ENCODE assay signal across 8 cellular contexts in genomic region chr4:51253-51652, GRCh38. TPM values are rescaled to one million over a fixed set of nuclear protein-coding genes. Genes with fewer than 3 reads are reported as not detected.
A peak's percentile ranks its signal among the peaks of the same experiment; 100 is the strongest.
DNase-seq lines count a peak whose midpoint lies in the region; ATAC-seq and TF ChIP-seq lines count a peak whose summit lies in the region.
"Not testable (repeated sequence)": the region's sequence is repeated elsewhere in the genome, so short reads cannot be mapped to it uniquely, and the experiment has no call there.

No MANE protein-coding gene starts in this region.

- H3K9me3 ChIP-seq in DND-41 (ENCODE audit: insufficient read depth, low read length, severe bottlenecking); Loucy (ENCODE audit: insufficient read depth, low read depth, low read length); SU-DHL-6 (ENCODE audit: insufficient read depth, low read length); testis: not testable (repeated sequence)

- H2AFZ ChIP-seq in DND-41 (ENCODE audit: low read depth, low read length); Loucy (ENCODE audit: low read length); SU-DHL-6 (ENCODE audit: low read depth, low read length, severe bottlenecking): not testable (repeated sequence)

- intact Hi-C loops in testis (cut with DNase I; ENCODE audit: low total_unique reads) = not testable (repeated sequence)

- H3K27ac ChIP-seq in DND-41 (ENCODE audit: low read length) (peak overlapping the region; percentile 81), SU-DHL-6 (ENCODE audit: low read depth, low read length) (peak overlapping the region; percentile 87), testis (peak overlapping the region in 1 of 2 donors; percentile 41)

- H3K4me2 ChIP-seq in DND-41 (ENCODE audit: insufficient read depth, low read length) (peak overlapping the region; percentile 59), Loucy (ENCODE audit: low read depth, low read length, poor library complexity, severe bottlenecking) (peak overlapping the region; percentile 92), SU-DHL-6 (ENCODE audit: low read depth, low read length, poor library complexity, severe bottlenecking) (peak overlapping the region; percentile 58)

- not testable (repeated sequence) for TF ChIP-seq POLR2A in testis (IDR thresholded peaks at IDR 0.05)

- not testable (repeated sequence) for H4K20me1 ChIP-seq in DND-41 (ENCODE audit: insufficient read depth, low read length); Loucy (ENCODE audit: insufficient read depth, low read length, poor library complexity, severe bottlenecking); SU-DHL-6 (ENCODE audit: low read depth, low read length)

- not testable (repeated sequence) for TF ChIP-seq CTCF in DND-41 (IDR thresholded peaks at IDR 0.05; ENCODE audit: borderline replicate concordance, extremely low read depth, low read length, poor library complexity, severe bottlenecking); Loucy (conservative IDR thresholded peaks at IDR 0.05; ENCODE audit: low read length); SU-DHL-6 (IDR thresholded peaks at IDR 0.05; ENCODE audit: insufficient read depth, low read length, poor library complexity, severe bottlenecking); testis (IDR thresholded peaks at IDR 0.05)

- H3F3A ChIP-seq in Loucy (ENCODE audit: low read depth); SU-DHL-6 (ENCODE audit: insufficient read depth): not testable (repeated sequence)

- WGBS in testis, 2 donors = 45 to 53% methylated on average over 4 of the region's 4 CpGs

- H3K9ac ChIP-seq in DND-41 (ENCODE audit: low read depth, low read length) = peak overlapping the region; percentile 58
- peak overlapping the region; percentile 97 for H3K9ac ChIP-seq in Loucy (ENCODE audit: low read depth, low read length, poor library complexity, severe bottlenecking)
- H3K9ac ChIP-seq in SU-DHL-6 (ENCODE audit: low read length) = peak overlapping the region; percentile 69

- H3K36me3 ChIP-seq in DND-41 (ENCODE audit: insufficient read depth, low read length); Loucy (ENCODE audit: insufficient read depth, low read length); SU-DHL-6 (ENCODE audit: low read length); testis (ENCODE audit: low read depth, missing control alignments): not testable (repeated sequence)

- H3K79me2 ChIP-seq in DND-41 (ENCODE audit: insufficient read depth, low read length) (peaks cover 12% of the 10 kb centered on the region), Loucy (ENCODE audit: insufficient read depth, low read length) (peaks cover 19% of the 10 kb centered on the region)
- H3K79me2 ChIP-seq in SU-DHL-6 (ENCODE audit: insufficient read depth, low read length) = not testable (repeated sequence)

- H3K27me3 ChIP-seq in DND-41 (ENCODE audit: insufficient read depth, low read length, poor library complexity); Loucy (ENCODE audit: insufficient read depth, low read length, poor library complexity, severe bottlenecking); SU-DHL-6 (ENCODE audit: low read length); testis: not testable (repeated sequence)

- DNase-seq in DND-41 (peak; percentile 65), testis (peak; percentile 63)

- H3K4me1 ChIP-seq in DND-41 (ENCODE audit: insufficient read depth, low read length) (peaks cover 28% of the 10 kb centered on the region), Loucy (ENCODE audit: insufficient read depth, low read length, poor library complexity, severe bottlenecking) (peaks cover 22% of the 10 kb centered on the region)
- H3K4me1 ChIP-seq in testis = not testable (repeated sequence)

- ATAC-seq in DND-41 (ENCODE audit: insufficient read depth, low read depth) = peak; percentile 23
- ATAC-seq in GM19043 (IDR thresholded peaks at IDR 0.05; ENCODE audit: low read depth, unreplicated experiment) = peak; percentile 6
- ATAC-seq in GM21717 (IDR thresholded peaks at IDR 0.05; ENCODE audit: unreplicated experiment) = peak; percentile 3
- ATAC-seq in HG02938 (IDR thresholded peaks at IDR 0.05; ENCODE audit: unreplicated experiment) = peak; percentile 10
- ATAC-seq in HG03159 (IDR thresholded peaks at IDR 0.05; ENCODE audit: unreplicated experiment) = peak; percentile 8

- H3K4me3 ChIP-seq in DND-41 (ENCODE audit: low read depth in 1 of 2, low read length in 2 of 2) = peak overlapping the region in 1 of 2 experiments; percentile 52; a peak in 3 of 4 replicates
- peak overlapping the region; percentile 71 for H3K4me3 ChIP-seq in Loucy (ENCODE audit: low read length, poor library complexity, severe bottlenecking)
- H3K4me3 ChIP-seq in SU-DHL-6 (ENCODE audit: insufficient read depth, low read length, poor library complexity, severe bottlenecking) = peak overlapping the region; percentile 51
- not testable (repeated sequence) for H3K4me3 ChIP-seq in testis

- not testable (repeated sequence) for H3K9me2 ChIP-seq in Loucy (replicated peaks; ENCODE audit: low read depth, low read length); SU-DHL-6 (replicated peaks; ENCODE audit: insufficient read depth, low read length)

RNA-seq across cellular contexts. Expression of gene ZNF595, which starts 1.9 kb away (rescaled TPM):
- total RNA-seq in testis = 10 to 100 TPM; 50.5 to 80.7 TPM
- polyA plus RNA-seq in testis (ENCODE audit: insufficient read depth, low read depth, low replicate concordance) = 7.8 TPM
